In the genomic region with DNA sequence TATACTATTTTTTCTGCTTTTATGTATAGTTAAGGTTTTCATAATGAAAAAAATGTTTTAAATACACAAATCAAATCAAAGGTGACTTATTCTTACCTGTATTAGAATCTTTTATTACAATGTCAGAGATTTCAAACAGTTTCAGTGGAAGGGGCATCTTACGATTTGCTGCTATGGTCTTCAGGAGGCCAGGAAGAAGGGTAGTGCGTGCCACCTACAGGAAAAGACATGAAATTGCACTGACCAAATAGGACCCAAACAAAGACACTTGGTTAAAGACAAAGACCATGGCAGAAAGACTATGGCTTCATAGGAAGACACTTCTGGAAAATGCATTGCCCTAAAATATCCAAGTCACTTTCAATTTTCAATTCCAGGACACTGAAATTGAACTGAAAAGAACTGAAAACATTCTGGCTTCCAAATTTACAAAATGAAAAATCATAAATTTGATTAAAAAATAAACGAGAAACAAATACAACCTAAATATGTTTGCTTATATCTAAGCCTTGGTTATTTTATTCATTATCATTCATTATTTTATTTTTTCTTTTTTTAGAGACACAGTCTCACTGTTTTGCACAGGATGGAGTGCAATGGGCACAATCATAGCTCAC, we compare ENCODE assay signal across 9 cellular contexts. TPM values are rescaled to one million over a fixed set of nuclear protein-coding genes. Genes with fewer than 3 reads are reported as not detected.
DNase-seq lines count a peak whose midpoint lies in the region; ATAC-seq, FAIRE-seq and TF ChIP-seq lines count a peak whose summit lies in the region.
"Had no signal": no experiment of that assay in that cellular context is flagged by ENCODE, and none has a peak within 500 bp of the region (broad histone marks: within the 10 kb centered on the region; RNA-seq: fewer than 3 reads in every experiment).

No MANE protein-coding gene starts in this region.

- H3K36me3 ChIP-seq in KMS-11 (ENCODE audit: insufficient read depth) (peaks cover 16% of the 10 kb centered on the region; the same call in 1 of the 2 replicates), Panc1 (ENCODE audit: control insufficient read depth, insufficient read depth, low read length) (peaks cover 26% of the 10 kb centered on the region), endothelial cell of umbilical vein (ENCODE audit: control insufficient read depth in 2 of 2, extremely low read depth in 1 of 2, insufficient read depth in 2 of 2, low read length in 2 of 2) (peaks cover 0 to 17% of the 10 kb centered on the region in 2 experiments)

- H3K9me3 ChIP-seq in Panc1 (ENCODE audit: control insufficient read depth, insufficient read depth, low read depth, low read length) = no peaks in the 10 kb centered on the region
- no peaks in the 10 kb centered on the region for H3K9me3 ChIP-seq in endothelial cell of umbilical vein (replicated peaks; ENCODE audit: control insufficient read depth, insufficient read depth, low read length)

- dilution Hi-C loops in endothelial cell of umbilical vein (cut with MboI; ENCODE audit: extremely low pct_ligation_motif_present, low sequenced_read_pairs) = no loop called here

- H3K4me2 ChIP-seq in KMS-11 = no peak overlapping the region
- no peak overlapping the region for H3K4me2 ChIP-seq in endothelial cell of umbilical vein (ENCODE audit: insufficient read depth, low read length)

- H3K4me3 ChIP-seq in KMS-11 (IDR thresholded peaks at IDR 0.05; ENCODE audit: insufficient read depth, low read depth, low read length) = no peak overlapping the region
- H3K4me3 ChIP-seq in Panc1 (ENCODE audit: low read depth in 2 of 2, low read length in 2 of 2) = no peak overlapping the region
- H3K4me3 ChIP-seq in endothelial cell of umbilical vein (replicated peaks in 1 of 3; ENCODE audit: insufficient read depth in 1 of 3, low read depth in 1 of 3, low read length in 3 of 3) = no peak overlapping the region

- no peak overlapping the region for H3K27ac Mint-ChIP-seq in activated CD8-positive, alpha-beta memory T cell treated with anti-CD3 and anti-CD28 coated beads, Interleukin-2, amount 10 ng/mL, durations not matched to agents 7 days and 5 days
- no peak overlapping the region for H3K27ac Mint-ChIP-seq in naive B cell

- peaks cover 19% of the 10 kb centered on the region for H3K36me3 Mint-ChIP-seq in activated CD8-positive, alpha-beta memory T cell treated with anti-CD3 and anti-CD28 coated beads, Interleukin-2, amount 10 ng/mL, durations not matched to agents 7 days and 5 days
- peaks cover 0 to 14% of the 10 kb centered on the region in 2 donors for H3K36me3 Mint-ChIP-seq in naive B cell

- H2AFZ ChIP-seq in KMS-11 (ENCODE audit: low read depth) = no peak overlapping the region
- no peak overlapping the region for H2AFZ ChIP-seq in endothelial cell of umbilical vein (ENCODE audit: low read depth, low read length)

- FAIRE-seq in endothelial cell of umbilical vein (lab: Jason Lieb, UNC) = peak; percentile 81

- POLR2A ChIA-PET in Panc1 (lab: Charles Lee) (no interaction called here), endothelial cell of umbilical vein (lab: Charles Lee) (no interaction called here)

- H3K4me3 Mint-ChIP-seq in activated CD8-positive, alpha-beta memory T cell treated with anti-CD3 and anti-CD28 coated beads, Interleukin-2, amount 10 ng/mL, durations not matched to agents 7 days and 5 days = no peak overlapping the region
- H3K4me3 Mint-ChIP-seq in naive B cell = no peak overlapping the region

- in situ Hi-C loops in Panc1 (cut with HindIII; ENCODE audit: low pct_unique_long_range_greater_than_20kb, low sequenced_read_pairs) = no loop called here

- BruUV-seq in Panc1 (replicated peaks; lab: Mats Ljungman, UMichigan) (no TSS peak), endothelial cell of umbilical vein (replicated peaks; lab: Mats Ljungman, UMichigan) (no TSS peak)

- no peaks in the 10 kb centered on the region for H3K27me3 Mint-ChIP-seq in activated CD8-positive, alpha-beta memory T cell treated with anti-CD3 and anti-CD28 coated beads, Interleukin-2, amount 10 ng/mL, durations not matched to agents 7 days and 5 days
- no peaks in the 10 kb centered on the region for H3K27me3 Mint-ChIP-seq in naive B cell

- H3K9me3 Mint-ChIP-seq in activated CD8-positive, alpha-beta memory T cell treated with anti-CD3 and anti-CD28 coated beads, Interleukin-2, amount 10 ng/mL, durations not matched to agents 7 days and 5 days (ENCODE audit: low read depth) = no peaks in the 10 kb centered on the region
- no peaks in the 10 kb centered on the region for H3K9me3 Mint-ChIP-seq in naive B cell

- no peaks in the 10 kb centered on the region for H3K9me1 ChIP-seq in endothelial cell of umbilical vein (replicated peaks; ENCODE audit: control insufficient read depth, extremely low read depth, insufficient read depth, low read length)

- no peaks in the 10 kb centered on the region for H3K27me3 ChIP-seq in KMS-11 (ENCODE audit: insufficient read depth, low read depth)
- no peaks in the 10 kb centered on the region for H3K27me3 ChIP-seq in Panc1 (ENCODE audit: control insufficient read depth, insufficient read depth, low read length)
- H3K27me3 ChIP-seq in endothelial cell of umbilical vein (ENCODE audit: control insufficient read depth in 2 of 2, insufficient read depth in 2 of 2, low read length in 2 of 2) = no peaks in the 10 kb centered on the region

- no peak for DNase-seq in activated CD8-positive, alpha-beta memory T cell treated with anti-CD3 and anti-CD28 coated beads, Interleukin-2, amount 10 ng/mL, durations not matched to agents 7 days and 5 days
- DNase-seq in activated CD8-positive, alpha-beta memory T cell treated with anti-CD3 and anti-CD28 coated beads, Interleukin-2, amount 50 U/mL, for 4 hours = no peak
- DNase-seq in H4 (ENCODE audit: low spot score) = peak; percentile 61
- peak; percentile 30 for DNase-seq in Panc1 (ENCODE audit: low read depth, low spot score)
- DNase-seq in endothelial cell of umbilical vein (ENCODE audit: low read depth, low spot score) = peak; percentile 57
- no peak for DNase-seq in naive B cell

- peak; percentile 75 for TF ChIP-seq CTCF in KMS-11 (conservative IDR thresholded peaks at IDR 0.05; ENCODE audit: low read depth, low read length)
- TF ChIP-seq CTCF in Panc1 (IDR thresholded peaks at IDR 0.05) = peak; percentile 82
- peak; percentile 63 to 69 for TF ChIP-seq CTCF in endothelial cell of umbilical vein (IDR thresholded peaks at IDR 0.05; ENCODE audit: extremely low read depth in 1 of 2, insufficient read depth in 1 of 2, low read depth in 1 of 2, low read length in 2 of 2)

- peak; percentile 64 for ATAC-seq in activated CD8-positive, alpha-beta memory T cell treated with anti-CD3 and anti-CD28 coated beads, Interleukin-2, amount 10 ng/mL, durations not matched to agents 7 days and 5 days
- peak; percentile 91 for ATAC-seq in Panc1
- peak; percentile 32 to 44 for ATAC-seq in naive B cell (ENCODE audit: low read depth in 2 of 2)
- ATAC-seq in GM19397 (IDR thresholded peaks at IDR 0.05; ENCODE audit: unreplicated experiment) = no peak

- H3K4me1 ChIP-seq in KMS-11 (ENCODE audit: low read depth, poor library complexity, severe bottlenecking) (no peaks in the 10 kb centered on the region), Panc1 (ENCODE audit: control insufficient read depth, insufficient read depth, low read length) (no peaks in the 10 kb centered on the region), endothelial cell of umbilical vein (ENCODE audit: control insufficient read depth, extremely low read depth, insufficient read depth, low read length) (no peaks in the 10 kb centered on the region)

- H4K20me1 ChIP-seq in KMS-11 (ENCODE audit: insufficient read depth) = no peaks in the 10 kb centered on the region; the same call in 1 of the 2 replicates
- no peaks in the 10 kb centered on the region for H4K20me1 ChIP-seq in endothelial cell of umbilical vein (replicated peaks; ENCODE audit: control insufficient read depth, extremely low read depth, insufficient read depth, low read length)

- H3K79me2 ChIP-seq in KMS-11 (ENCODE audit: insufficient read depth, low read depth) (no peaks in the 10 kb centered on the region), endothelial cell of umbilical vein (ENCODE audit: control insufficient read depth, insufficient read depth, low read length) (peaks cover 4% of the 10 kb centered on the region)

- no peak overlapping the region for H3K27ac ChIP-seq in KMS-11
- H3K27ac ChIP-seq in Panc1 (ENCODE audit: low read length) = no peak overlapping the region
- no peak overlapping the region for H3K27ac ChIP-seq in endothelial cell of umbilical vein (ENCODE audit: insufficient read depth, low read depth, low read length)

- intact Hi-C loops in Panc1 (cut with micrococcal nuclease; ENCODE audit: unreplicated experiment) (loop anchor here (5.0 kb wide), 1 partner anchor 297 kb away; no protein-coding TSS in a partner anchor), endothelial cell of umbilical vein (cut with micrococcal nuclease) (loop anchor here (1.0 to 10.0 kb wide), 3 partner anchors 296 to 589 kb away; no protein-coding TSS in a partner anchor)

- TF ChIP-seq POLR2A in endothelial cell of umbilical vein (IDR thresholded peaks at IDR 0.05; ENCODE audit: low read depth, low read length) = no peak

- CTCF ChIA-PET in activated CD8-positive, alpha-beta memory T cell treated with anti-CD3 and anti-CD28 coated beads, Interleukin-2, amount 10 ng/mL, durations not matched to agents 7 days and 5 days (lab: Charles Lee) = interaction anchor here (0.8 to 2.0 kb wide), 5 partner anchors 9 to 296 kb away, joined by 3 to 9 read pairs (median 5); no protein-coding TSS in a partner anchor
- CTCF ChIA-PET in Panc1 (lab: Charles Lee) (no interaction called here), endothelial cell of umbilical vein (lab: Charles Lee) (interaction anchor here (1.0 to 2.1 kb wide), 12 partner anchors 9 to 589 kb away, joined by 3 to 39 read pairs (median 6); no protein-coding TSS in a partner anchor)

- H3K9ac ChIP-seq in KMS-11 (no peak overlapping the region), endothelial cell of umbilical vein (replicated peaks; ENCODE audit: extremely low read depth, insufficient read depth, low read length) (no peak overlapping the region)

- peaks cover 7% of the 10 kb centered on the region for H3K4me1 Mint-ChIP-seq in activated CD8-positive, alpha-beta memory T cell treated with anti-CD3 and anti-CD28 coated beads, Interleukin-2, amount 10 ng/mL, durations not matched to agents 7 days and 5 days
- no peaks in the 10 kb centered on the region for H3K4me1 Mint-ChIP-seq in naive B cell

RNA-seq across cellular contexts. Expression of a gene that starts 42.1 kb away (rescaled TPM):
- total RNA-seq in activated CD8-positive, alpha-beta memory T cell treated with anti-CD3 and anti-CD28 coated beads, Interleukin-2, amount 10 ng/mL, durations not matched to agents 7 days and 5 days = 10 to 100 TPM; 25.8 to 33.1 TPM
- 33.2 and 46.4 TPM in 2 replicates for total RNA-seq in H4 (2014; rRNA removed; shearing (Covaris generic))
- total RNA-seq in Panc1 (2021; ENCODE audit: unreplicated experiment) (31.6 TPM), endothelial cell of umbilical vein (27.2 and 29.4 TPM in 2 replicates)
- polyA plus RNA-seq in Panc1 (2012; ENCODE audit: insufficient read length) = 20.6 TPM
- polyA plus RNA-seq in endothelial cell of umbilical vein (11.8 and 12.7 TPM in 2 replicates), naive B cell (ENCODE audit: low read depth in 6 of 6) (10 to 100 TPM; 20.8 to 35.3 (median 30.3) TPM)
- 23.0 and 26.3 TPM in 2 replicates for polyA plus RNA-seq in endothelial cell of umbilical vein (2011; cell fraction: cytosol; rRNA removed)
- 18.2 and 22.5 TPM in 2 replicates for polyA plus RNA-seq in endothelial cell of umbilical vein (2011; cell fraction: nucleus; rRNA removed)
- polyA plus RNA-seq in endothelial cell of umbilical vein (2012) = 28.8 and 48.4 TPM in 2 replicates
- polyA minus RNA-seq in endothelial cell of umbilical vein = 15.9 and 18.2 TPM in 2 replicates
- polyA minus RNA-seq in endothelial cell of umbilical vein (2011; cell fraction: cytosol; rRNA and poly(A)+ RNA removed) = 13.1 TPM
- polyA minus RNA-seq in endothelial cell of umbilical vein (2011; cell fraction: nucleus; rRNA and poly(A)+ RNA removed) = 16.2 and 26.4 TPM in 2 replicates

RNA-seq across cellular contexts. Expression of a gene that starts 57.6 kb away (rescaled TPM):
- not detected for total RNA-seq in activated CD8-positive, alpha-beta memory T cell treated with anti-CD3 and anti-CD28 coated beads, Interleukin-2, amount 10 ng/mL, durations not matched to agents 7 days and 5 days
- total RNA-seq in H4 (2014; rRNA removed; shearing (Covaris generic)) = not detected in 2 replicates
- total RNA-seq in Panc1 (2021; ENCODE audit: unreplicated experiment) = not detected
- not detected for polyA plus RNA-seq in Panc1 (2012; ENCODE audit: insufficient read length)
- not detected in 2 replicates for total RNA-seq in endothelial cell of umbilical vein
- polyA plus RNA-seq in endothelial cell of umbilical vein = not detected in 2 replicates
- not detected in 2 replicates for polyA plus RNA-seq in endothelial cell of umbilical vein (2011; cell fraction: cytosol; rRNA removed)
- not detected in 2 replicates for polyA plus RNA-seq in endothelial cell of umbilical vein (2011; cell fraction: nucleus; rRNA removed)
- polyA plus RNA-seq in endothelial cell of umbilical vein (2012) = not detected in 2 replicates
- polyA minus RNA-seq in endothelial cell of umbilical vein = not detected in 2 replicates
- not detected for polyA minus RNA-seq in endothelial cell of umbilical vein (2011; cell fraction: cytosol; rRNA and poly(A)+ RNA removed)
- not detected in 2 replicates for polyA minus RNA-seq in endothelial cell of umbilical vein (2011; cell fraction: nucleus; rRNA and poly(A)+ RNA removed)
- not detected for polyA plus RNA-seq in naive B cell (ENCODE audit: low read depth in 6 of 6)
- total RNA-seq: urinary bladder had no signal
- polyA plus RNA-seq: urinary bladder had no signal

Comparison
In these comparisons a context has a peak if more than half of its experiments do, and no peak if none do; other contexts are left out.
1. DNase-seq: peak in H4 (single experiment), Panc1 (single experiment) and endothelial cell of umbilical vein (single experiment); none in activated CD8-positive, alpha-beta memory T cell treated with anti-CD3 and anti-CD28 coated beads, Interleukin-2, amount 10 ng/mL, durations not matched to agents 7 days and 5 days (single experiment), activated CD8-positive, alpha-beta memory T cell treated with anti-CD3 and anti-CD28 coated beads, Interleukin-2, amount 50 U/mL, for 4 hours (single experiment) and naive B cell (single experiment).
2. Peak in every context shown above with its lines, with median percentiles within 50 percentile points of each other: CTCF ChIP-seq.